ENCODE assay signal across 1 cellular context in genomic region chr22:37198290-37199102, GRCh38.
TF ChIP-seq lines count a peak whose summit lies in the region.

No MANE protein-coding gene starts in this region.

TF ChIP-seq in HepG2, 621 proteins besides CTCF, POLR2A, EP300 and RAD21 (continues in another document):
- TF ChIP-seq ZNF234 (CRISPR knock-in tag; conservative IDR thresholded peaks at IDR 0.05) (0 out of 2 replicates have a peak, but pooled peaks have one; percentile 12), ZNF558 (CRISPR knock-in tag; IDR thresholded peaks at IDR 0.05; ENCODE audit: borderline replicate concordance) (no peak), ZNF124 (CRISPR knock-in tag; IDR thresholded peaks at IDR 0.05) (0 out of 2 replicates have a peak, but pooled peaks have one; percentile 31), ZNF232 (CRISPR knock-in tag; IDR thresholded peaks at IDR 0.05; ENCODE audit: borderline replicate concordance) (0 out of 2 replicates have a peak, but pooled peaks have one; percentile 9), GPN1 (CRISPR knock-in tag; IDR thresholded peaks at IDR 0.05; ENCODE audit: borderline replicate concordance) (no peak), ZNF512 (CRISPR knock-in tag; IDR thresholded peaks at IDR 0.05) (no peak), ZNF576 (CRISPR knock-in tag; IDR thresholded peaks at IDR 0.05) (0 out of 2 replicates have a peak, but pooled peaks have one; percentile 25), ZNF18 (CRISPR knock-in tag; IDR thresholded peaks at IDR 0.05; ENCODE audit: insufficient replicate concordance) (peak; percentile 1), ZNF629 (CRISPR knock-in tag; conservative IDR thresholded peaks at IDR 0.05) (peak; percentile 99), MAFG (CRISPR knock-in tag; IDR thresholded peaks at IDR 0.05) (no peak), ZNF772 (CRISPR knock-in tag; IDR thresholded peaks at IDR 0.05) (0 out of 2 replicates have a peak, but pooled peaks have one; percentile 35), ZNF605 (CRISPR knock-in tag; IDR thresholded peaks at IDR 0.05) (no peak), HINFP (CRISPR knock-in tag; IDR thresholded peaks at IDR 0.05; ENCODE audit: low read depth) (peak; percentile 76), ZNF850 (CRISPR knock-in tag; conservative IDR thresholded peaks at IDR 0.05) (no peak), TCF12 (IDR thresholded peaks at IDR 0.05) (no peak), TCF12 (CRISPR knock-in tag; IDR thresholded peaks at IDR 0.05) (0 out of 2 replicates have a peak, but pooled peaks have one; percentile 33), ASH2L (IDR thresholded peaks at IDR 0.05; ENCODE audit: insufficient read length, low read depth, low read length) (no peak), ZNF644 (CRISPR knock-in tag; IDR thresholded peaks at IDR 0.05; ENCODE audit: low read depth) (no peak), ZNF724P (CRISPR knock-in tag; IDR thresholded peaks at IDR 0.05; ENCODE audit: borderline replicate concordance) (0 out of 2 replicates have a peak, but pooled peaks have one; percentile 44), SMAD3 (CRISPR knock-in tag; IDR thresholded peaks at IDR 0.05) (0 out of 2 replicates have a peak, but pooled peaks have one; percentile 31), FOXA1 (IDR thresholded peaks at IDR 0.05) (no peak), FOXA1 (CRISPR knock-in tag; IDR thresholded peaks at IDR 0.05) (peak; percentile 75), ZNF275 (CRISPR knock-in tag; IDR thresholded peaks at IDR 0.05; ENCODE audit: borderline replicate concordance) (no peak), TFDP2 (CRISPR knock-in tag; IDR thresholded peaks at IDR 0.05) (0 out of 2 replicates have a peak, but pooled peaks have one; percentile 23), HNRNPL (IDR thresholded peaks at IDR 0.05; ENCODE audit: low read depth, low read length) (no peak), PAX8 (CRISPR knock-in tag; IDR thresholded peaks at IDR 0.05; ENCODE audit: borderline replicate concordance) (no peak), MED13 (CRISPR knock-in tag; IDR thresholded peaks at IDR 0.05) (peak; percentile 27; the same call in 1 of the 2 replicates), RBFOX2 (IDR thresholded peaks at IDR 0.05; ENCODE audit: low read depth, low read length) (no peak), NFKBIZ (CRISPR knock-in tag; IDR thresholded peaks at IDR 0.05) (no peak), XBP1 (CRISPR knock-in tag; IDR thresholded peaks at IDR 0.05) (0 out of 2 replicates have a peak, but pooled peaks have one; percentile 14), GTF2F1 (IDR thresholded peaks at IDR 0.05; ENCODE audit: low read length) (no peak), ZNF782 (CRISPR knock-in tag; IDR thresholded peaks at IDR 0.05; ENCODE audit: borderline replicate concordance) (no peak), NR2F2 (IDR thresholded peaks at IDR 0.05; ENCODE audit: borderline replicate concordance, low read depth) (no peak), CBX1 (IDR thresholded peaks at IDR 0.05; ENCODE audit: low read depth) (no peak), THAP9 (CRISPR knock-in tag; IDR thresholded peaks at IDR 0.05; ENCODE audit: borderline replicate concordance) (no peak), TARDBP (CRISPR knock-in tag; IDR thresholded peaks at IDR 0.05) (no peak), CHD4 (IDR thresholded peaks at IDR 0.05; ENCODE audit: borderline replicate concordance, low read length) (peak; percentile 93), SMAD9 (CRISPR knock-in tag; IDR thresholded peaks at IDR 0.05) (no peak), TFDP1 (CRISPR knock-in tag; IDR thresholded peaks at IDR 0.05; ENCODE audit: borderline replicate concordance) (0 out of 2 replicates have a peak, but pooled peaks have one; percentile 9), ATF2 (CRISPR knock-in tag; IDR thresholded peaks at IDR 0.05) (peak; percentile 30; the same call in 1 of the 2 replicates), ZNF33A (CRISPR knock-in tag; IDR thresholded peaks at IDR 0.05; ENCODE audit: borderline replicate concordance) (peak; percentile 31; the same call in 1 of the 2 replicates), SIN3A (IDR thresholded peaks at IDR 0.05; ENCODE audit: borderline replicate concordance, low read depth, low read length) (peak; percentile 42; the same call in 1 of the 2 replicates), ZNF572 (CRISPR knock-in tag; IDR thresholded peaks at IDR 0.05) (no peak), ATF7-NPFF (CRISPR knock-in tag; IDR thresholded peaks at IDR 0.05; ENCODE audit: low read depth) (peak; percentile 53; the same call in 1 of the 2 replicates), ZBTB20 (CRISPR knock-in tag; IDR thresholded peaks at IDR 0.05; ENCODE audit: borderline replicate concordance, low read depth) (no peak), ARNTL (CRISPR knock-in tag; IDR thresholded peaks at IDR 0.05) (peak; percentile 37; the same call in 1 of the 2 replicates), HNF4A (CRISPR knock-in tag; IDR thresholded peaks at IDR 0.05) (0 out of 2 replicates have a peak, but pooled peaks have one; percentile 18), MXD4 (CRISPR knock-in tag; IDR thresholded peaks at IDR 0.05) (peak; percentile 24; the same call in 1 of the 2 replicates), FOXA3 (CRISPR knock-in tag; IDR thresholded peaks at IDR 0.05) (peak; percentile 58), HNF4G (IDR thresholded peaks at IDR 0.05; ENCODE audit: borderline replicate concordance, low read depth, low read length) (peak; percentile 35; the same call in 1 of the 2 replicates), HNF4G (CRISPR knock-in tag; IDR thresholded peaks at IDR 0.05; ENCODE audit: borderline replicate concordance, low read depth) (no peak), THAP11 (CRISPR knock-in tag; IDR thresholded peaks at IDR 0.05) (no peak), MAX (IDR thresholded peaks at IDR 0.05) (peak; percentile 47; the same call in 1 of the 2 replicates), MAZ (IDR thresholded peaks at IDR 0.05; ENCODE audit: borderline replicate concordance, low read depth, low read length) (0 out of 2 replicates have a peak, but pooled peaks have one; percentile 38), MAZ (CRISPR knock-in tag; IDR thresholded peaks at IDR 0.05; ENCODE audit: low read depth) (no peak), ZNF282 (IDR thresholded peaks at IDR 0.05; ENCODE audit: partially characterized antibody) (no peak), ATF3 (CRISPR knock-in tag; IDR thresholded peaks at IDR 0.05) (no peak), ZNF121 (CRISPR knock-in tag; IDR thresholded peaks at IDR 0.05) (peak; percentile 63; the same call in 1 of the 2 replicates)
